In genomic region chr17:38943607-38944006, GRCh38 we compare ENCODE assay signal across 23 cellular contexts. TPM values are rescaled to one million over a fixed set of nuclear protein-coding genes. Genes with fewer than 3 reads are reported as not detected.
DNase-seq lines count a peak whose midpoint lies in the region; ATAC-seq and TF ChIP-seq lines count a peak whose summit lies in the region.
"Had no signal": no experiment of that assay in that cellular context is flagged by ENCODE, and none has a peak within 500 bp of the region (broad histone marks: within the 10 kb centered on the region; RNA-seq: fewer than 3 reads in every experiment).

No MANE protein-coding gene starts in this region.

- no peaks in the 10 kb centered on the region for H3K36me3 ChIP-seq in endodermal cell (ENCODE audit: control insufficient read depth, insufficient read depth, low read length)
- H3K36me3 ChIP-seq: gastrocnemius medialis, prostate gland had no signal

- no peaks in the 10 kb centered on the region for H3K4me1 Mint-ChIP-seq in endodermal cell
- H3K4me1 Mint-ChIP-seq: neural crest cell had no signal

- 91 to 93% methylated on average over 8 of the region's 8 CpGs for WGBS in endodermal cell (ENCODE audit: insufficient coverage in 1 of 2, insufficient read length in 1 of 2), 2 experiments

- H3K9ac ChIP-seq in endodermal cell (ENCODE audit: extremely low read depth, low read length, poor library complexity, severe bottlenecking), result no peak overlapping the region

- no peaks in the 10 kb centered on the region for H3K9me3 ChIP-seq in endodermal cell (ENCODE audit: control insufficient read depth, low read length)
- H3K9me3 ChIP-seq: gastrocnemius medialis, prostate gland had no signal

- ATAC-seq in GM19023 (IDR thresholded peaks at IDR 0.05; ENCODE audit: unreplicated experiment), result no peak
- ATAC-seq: gastrocnemius medialis, left cardiac atrium had no signal

- no peak overlapping the region for H3K27ac Mint-ChIP-seq in endodermal cell
- H3K27ac Mint-ChIP-seq: activated naive CD8-positive, alpha-beta T cell treated with anti-CD3 and anti-CD28 coated beads, Interleukin-2, amount 10 ng/mL, durations not matched to agents 7 days and 5 days; dendritic cell treated with granulocyte-macrophage colony-stimulating factor and Interleukin-4, amounts not matched to agents 40 ng/mL and 50 ng/mL, for 4 days had no signal

- no peak overlapping the region for H3K4me3 Mint-ChIP-seq in endodermal cell
- H3K4me3 Mint-ChIP-seq: activated naive CD8-positive, alpha-beta T cell treated with anti-CD3 and anti-CD28 coated beads, Interleukin-2, amount 10 ng/mL, durations not matched to agents 7 days and 5 days; dendritic cell treated with granulocyte-macrophage colony-stimulating factor and Interleukin-4, amounts not matched to agents 40 ng/mL and 50 ng/mL, for 4 days; neural crest cell had no signal

- no peaks in the 10 kb centered on the region for H3K27me3 ChIP-seq in endodermal cell (ENCODE audit: control insufficient read depth, insufficient read depth, low read length, poor library complexity, severe bottlenecking)
- H3K27me3 ChIP-seq: gastrocnemius medialis had no signal

- H3K4me1 ChIP-seq in endodermal cell (ENCODE audit: control insufficient read depth, insufficient read depth, low read length), result no peaks in the 10 kb centered on the region
- H3K4me1 ChIP-seq: gastrocnemius medialis, prostate gland had no signal

- TF ChIP-seq CTCF in endodermal cell (conservative IDR thresholded peaks at IDR 0.05), result no peak

- H3K36me3 Mint-ChIP-seq in endodermal cell (ENCODE audit: low read depth), result no peaks in the 10 kb centered on the region
- H3K36me3 Mint-ChIP-seq: activated naive CD8-positive, alpha-beta T cell treated with anti-CD3 and anti-CD28 coated beads, Interleukin-2, amount 10 ng/mL, durations not matched to agents 7 days and 5 days had no signal

- no peaks in the 10 kb centered on the region for H3K27me3 Mint-ChIP-seq in endodermal cell (ENCODE audit: insufficient read depth)
- H3K27me3 Mint-ChIP-seq: activated naive CD8-positive, alpha-beta T cell treated with anti-CD3 and anti-CD28 coated beads, Interleukin-2, amount 10 ng/mL, durations not matched to agents 7 days and 5 days; dendritic cell treated with granulocyte-macrophage colony-stimulating factor and Interleukin-4, amounts not matched to agents 40 ng/mL and 50 ng/mL, for 4 days had no signal

- no peak overlapping the region for H3K4me3 ChIP-seq in endodermal cell (ENCODE audit: low read length)
- H3K4me3 ChIP-seq: gastrocnemius medialis, prostate gland had no signal

- no peaks in the 10 kb centered on the region for H3K9me3 Mint-ChIP-seq in endodermal cell
- H3K9me3 Mint-ChIP-seq: activated naive CD8-positive, alpha-beta T cell treated with anti-CD3 and anti-CD28 coated beads, Interleukin-2, amount 10 ng/mL, durations not matched to agents 7 days and 5 days; dendritic cell treated with granulocyte-macrophage colony-stimulating factor and Interleukin-4, amounts not matched to agents 40 ng/mL and 50 ng/mL, for 4 days; neural crest cell had no signal

- H3K27ac ChIP-seq in endodermal cell (ENCODE audit: low read depth, low read length), result no peak overlapping the region
- H3K27ac ChIP-seq: C4-2B, epithelial cell of prostate, gastrocnemius medialis, prostate gland had no signal

- DNase-seq in NOMO-1 (lab: John Stamatoyannopoulos, UW; ENCODE audit: unreplicated experiment in 2 of 2), result peak; percentile 14 to 63
- DNase-seq in NOMO-1 treated with dmso at 0.1 percent for 144 hours (lab: John Stamatoyannopoulos, UW; ENCODE audit: unreplicated experiment), result no peak
- DNase-seq in stimulated activated CD4-positive, alpha-beta T cell treated with anti-CD3 and anti-CD28 coated beads, Interleukin-1b, Interleukin-23, amount 100 ng/mL, for 48 hours, result peak; percentile 33
- no peak for DNase-seq in stimulated activated CD4-positive, alpha-beta T cell treated with anti-CD3 and anti-CD28 coated beads, Interleukin-2, amount 100 ng/mL, for 48 hours
- peak; percentile 21 to 37 for DNase-seq in activated CD4-positive, alpha-beta T cell treated with anti-CD3 and anti-CD28 coated beads, Interleukin-2, amount 50 U/mL, for 48 hours
- DNase-seq in endodermal cell, result no peak
- DNase-seq in ureter (ENCODE audit: low spot score), result no peak
- DNase-seq: activated naive CD8-positive, alpha-beta T cell treated with anti-CD3 and anti-CD28 coated beads, Interleukin-2, amount 10 ng/mL, durations not matched to agents 7 days and 5 days; gastrocnemius medialis; GOT3; left cardiac atrium; midbrain; NCI-H146; SHP77 treated with DMSO at 0.1 percent for 48 hours had no signal

RNA-seq across cellular contexts. Expression of gene FBXO47, which starts 23.6 kb away (rescaled TPM):
- total RNA-seq in endodermal cell, result not detected
- not detected for polyA plus RNA-seq in endodermal cell (2013, experiment 1 of 2)
- not detected for polyA plus RNA-seq in endodermal cell (2013, experiment 2 of 2)
- not detected for total RNA-seq in ureter
- total RNA-seq: gastrocnemius medialis; HT-29; left cardiac atrium; neural crest cell; T-helper 1 cell treated with Interleukin-12 subunit alpha and Interleukin-12 subunit beta and Interleukin-4 antibody, amounts not matched to agents 30 ng/mL and 1 ng/mL, for 36 hours had no signal
- polyA plus RNA-seq: thymus had no signal

Comparison
In these comparisons a context has a peak if more than half of its experiments do, and no peak if none do; other contexts are left out.
1. DNase-seq: peak in NOMO-1 (2 of 2), stimulated activated CD4-positive, alpha-beta T cell treated with anti-CD3 and anti-CD28 coated beads, Interleukin-1b, Interleukin-23, amount 100 ng/mL, for 48 hours (single experiment) and activated CD4-positive, alpha-beta T cell treated with anti-CD3 and anti-CD28 coated beads, Interleukin-2, amount 50 U/mL, for 48 hours (2 of 2); none in NOMO-1 treated with dmso at 0.1 percent for 144 hours (single experiment), stimulated activated CD4-positive, alpha-beta T cell treated with anti-CD3 and anti-CD28 coated beads, Interleukin-2, amount 100 ng/mL, for 48 hours (0 of 2), endodermal cell (single experiment) and ureter (single experiment).